In genomic region chr4:70915874-70916559, GRCh38 we compare ENCODE assay signal across 1 cellular context.
TF ChIP-seq lines count a peak whose summit lies in the region.

No MANE protein-coding gene starts in this region.

TF ChIP-seq in HepG2, 621 proteins besides CTCF, POLR2A, EP300 and RAD21:
- TF ChIP-seq ZBTB7B (CRISPR knock-in tag; IDR thresholded peaks at IDR 0.05) (no peak), ZNF704 (CRISPR knock-in tag; IDR thresholded peaks at IDR 0.05; ENCODE audit: borderline replicate concordance) (no peak), ZNF3 (CRISPR knock-in tag; IDR thresholded peaks at IDR 0.05) (no peak), ZNF660 (CRISPR knock-in tag; IDR thresholded peaks at IDR 0.05; ENCODE audit: borderline replicate concordance, low read depth) (no peak), TOE1 (CRISPR knock-in tag; IDR thresholded peaks at IDR 0.05) (no peak), STAG1 (CRISPR knock-in tag; IDR thresholded peaks at IDR 0.05) (no peak), SP2 (CRISPR knock-in tag; IDR thresholded peaks at IDR 0.05) (no peak), CENPBD1 (CRISPR knock-in tag; IDR thresholded peaks at IDR 0.05; ENCODE audit: borderline replicate concordance, low read depth) (no peak), THAP8 (CRISPR knock-in tag; IDR thresholded peaks at IDR 0.05; ENCODE audit: borderline replicate concordance) (no peak), FUBP1 (CRISPR knock-in tag; IDR thresholded peaks at IDR 0.05; ENCODE audit: borderline replicate concordance) (no peak), CSRNP1 (CRISPR knock-in tag; IDR thresholded peaks at IDR 0.05) (no peak), ZNF331 (CRISPR knock-in tag; IDR thresholded peaks at IDR 0.05) (no peak), TRAFD1 (CRISPR knock-in tag; IDR thresholded peaks at IDR 0.05; ENCODE audit: borderline replicate concordance) (no peak), SIN3B (IDR thresholded peaks at IDR 0.05; ENCODE audit: low read length) (no peak), SRSF9 (IDR thresholded peaks at IDR 0.05; ENCODE audit: borderline replicate concordance, insufficient read depth, low read depth, low read length, poor library complexity, severe bottlenecking) (no peak), PBX3 (CRISPR knock-in tag; IDR thresholded peaks at IDR 0.05; ENCODE audit: borderline replicate concordance) (no peak), AKNA (CRISPR knock-in tag; IDR thresholded peaks at IDR 0.05; ENCODE audit: borderline replicate concordance) (no peak), ZNF12 (CRISPR knock-in tag; IDR thresholded peaks at IDR 0.05) (no peak), FOXA3 (CRISPR knock-in tag; IDR thresholded peaks at IDR 0.05) (no peak), ARID2 (CRISPR knock-in tag; IDR thresholded peaks at IDR 0.05; ENCODE audit: borderline replicate concordance) (no peak)
